ENCODE assay signal across 10 cellular contexts in genomic region chr1:207818971-207819451, GRCh38.
DNase-seq lines count a peak whose midpoint lies in the region; ATAC-seq and TF ChIP-seq lines count a peak whose summit lies in the region.
"Had no signal": no experiment of that assay in that cellular context is flagged by ENCODE, and none has a peak within 500 bp of the region (broad histone marks: within the 10 kb centered on the region; RNA-seq: fewer than 3 reads in every experiment).

No MANE protein-coding gene starts in this region.

- H3K36me3 Mint-ChIP-seq in memory B cell = peaks cover 56% of the 10 kb centered on the region

- H3K27ac ChIP-seq in colonic mucosa (peak overlapping the region; percentile 18), upper lobe of left lung (peak overlapping the region in 3 of 4 donors; percentile 23 to 98 (median 98))

- H3K27me3 Mint-ChIP-seq in memory B cell = no peaks in the 10 kb centered on the region
- H3K27me3 Mint-ChIP-seq: dendritic cell treated with granulocyte-macrophage colony-stimulating factor and Interleukin-4, amounts not matched to agents 40 ng/mL and 50 ng/mL, for 4 days had no signal

- H3K27me3 ChIP-seq in colonic mucosa (no peaks in the 10 kb centered on the region), upper lobe of left lung (no peaks in the 10 kb centered on the region)

- H3K4me3 Mint-ChIP-seq in memory B cell = no peak overlapping the region
- H3K4me3 Mint-ChIP-seq: activated CD8-positive, alpha-beta T cell treated with anti-CD3 and anti-CD28 coated beads, Interleukin-2, amount 10 ng/mL, durations not matched to agents 7 days and 5 days; dendritic cell treated with granulocyte-macrophage colony-stimulating factor and Interleukin-4, amounts not matched to agents 40 ng/mL and 50 ng/mL, for 4 days had no signal

- no peak for TF ChIP-seq EP300 in upper lobe of left lung (IDR thresholded peaks at IDR 0.05)

- TF ChIP-seq CTCF in colonic mucosa (IDR thresholded peaks at IDR 0.05) (no peak), upper lobe of left lung (IDR thresholded peaks at IDR 0.05) (no peak)

- no peak overlapping the region for H3K9ac ChIP-seq in colonic mucosa (ENCODE audit: low read depth in 2 of 2, low read length in 2 of 2)

- H3K27ac Mint-ChIP-seq in memory B cell = peak overlapping the region; percentile 99
- H3K27ac Mint-ChIP-seq: activated CD8-positive, alpha-beta T cell treated with anti-CD3 and anti-CD28 coated beads, Interleukin-2, amount 10 ng/mL, durations not matched to agents 7 days and 5 days; dendritic cell treated with granulocyte-macrophage colony-stimulating factor and Interleukin-4, amounts not matched to agents 40 ng/mL and 50 ng/mL, for 4 days had no signal

- no peak for TF ChIP-seq POLR2A in upper lobe of left lung (IDR thresholded peaks at IDR 0.05)

- peaks cover 2% of the 10 kb centered on the region for H3K9me3 Mint-ChIP-seq in memory B cell
- H3K9me3 Mint-ChIP-seq: dendritic cell treated with granulocyte-macrophage colony-stimulating factor and Interleukin-4, amounts not matched to agents 40 ng/mL and 50 ng/mL, for 4 days had no signal

- H3K36me3 ChIP-seq in colonic mucosa (peaks cover 4% of the 10 kb centered on the region), upper lobe of left lung (peaks cover 24 to 62% (median 48%) of the 10 kb centered on the region in 4 donors)

- peak; percentile 56 for DNase-seq in activated effector memory CD4-positive, alpha-beta T cell treated with anti-CD3 and anti-CD28 coated beads, Interleukin-2, amount 50 U/mL, for 16 hours
- DNase-seq in activated effector memory CD4-positive, alpha-beta T cell treated with Interleukin-2 at 50 U/mL for 16 hours = no peak
- no peak for DNase-seq in colonic mucosa
- no peak for DNase-seq in memory B cell (ENCODE audit: low spot score in 2 of 2)
- DNase-seq in upper lobe of left lung = no peak
- no peak for DNase-seq in occipital lobe (lab: John Stamatoyannopoulos, UW)
- no peak for DNase-seq in SKM-1 treated with dmso at 0.1 percent for 144 hours (lab: John Stamatoyannopoulos, UW; ENCODE audit: unreplicated experiment)
- DNase-seq: activated CD8-positive, alpha-beta T cell treated with anti-CD3 and anti-CD28 coated beads, Interleukin-2, amount 10 ng/mL, durations not matched to agents 7 days and 5 days had no signal

- H3K4me3 ChIP-seq in colonic mucosa (no peak overlapping the region), upper lobe of left lung (peak overlapping the region in 2 of 4 donors; percentile 67 to 68)

- H3K9me3 ChIP-seq in colonic mucosa (no peaks in the 10 kb centered on the region), upper lobe of left lung (no peaks in the 10 kb centered on the region)

- H3K4me1 ChIP-seq in colonic mucosa = peaks cover 5% of the 10 kb centered on the region
- H3K4me1 ChIP-seq in upper lobe of left lung = peaks cover 73 to 90% (median 82%) of the 10 kb centered on the region in 4 donors

- intact Hi-C loops in colonic mucosa (cut with DNase I) = no loop called here

- peaks cover 63% of the 10 kb centered on the region for H3K4me1 Mint-ChIP-seq in memory B cell

- 83% methylated on average over 15 to 18 of the region's 18 CpGs for WGBS in upper lobe of left lung, 2 donors

- ATAC-seq in memory B cell (ENCODE audit: low read depth) (no peak), upper lobe of left lung (ENCODE audit: low FRiP score in 2 of 2) (no peak), GM19351 (IDR thresholded peaks at IDR 0.05; ENCODE audit: unreplicated experiment) (no peak)
- ATAC-seq: activated CD8-positive, alpha-beta T cell treated with anti-CD3 and anti-CD28 coated beads, Interleukin-2, amount 10 ng/mL, durations not matched to agents 7 days and 5 days had no signal
